1 cellular context compared by ENCODE assay signal in the genomic region with DNA sequence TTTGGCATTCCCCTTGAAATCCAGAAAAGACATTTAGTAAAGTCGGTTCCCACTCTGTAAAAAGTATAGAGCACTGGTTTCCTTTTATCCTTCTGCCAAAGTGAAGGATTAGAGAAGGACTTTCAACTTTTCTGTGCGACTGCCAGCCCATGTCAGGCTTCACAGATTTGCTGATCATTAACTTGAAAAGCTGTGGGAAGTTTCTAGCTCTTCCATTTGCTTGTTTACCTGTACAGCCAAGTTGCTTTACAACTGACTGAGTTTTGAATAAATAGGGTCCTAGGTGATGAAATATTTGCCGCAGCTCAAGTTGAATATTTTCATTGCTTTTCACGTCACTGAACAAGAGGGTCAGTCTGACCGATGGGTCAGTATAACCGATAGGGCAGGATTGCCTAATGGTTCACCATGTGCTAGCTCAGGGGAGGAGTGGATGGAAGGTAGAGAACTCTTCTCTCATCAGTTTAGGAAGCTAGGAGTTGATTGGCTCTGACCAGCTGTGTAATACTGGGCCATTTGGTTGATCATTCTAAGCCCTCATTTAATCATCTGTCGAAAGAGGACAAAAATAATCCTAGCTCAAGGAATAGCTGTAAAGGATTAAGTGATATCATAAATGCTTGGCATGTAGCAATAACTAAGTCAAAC.
TF ChIP-seq lines count a peak whose summit lies in the region.

No MANE protein-coding gene starts in this region.

TF ChIP-seq in SK-N-SH, 30 proteins besides CTCF, POLR2A, EP300 and RAD21 (continued from another document):
- TF ChIP-seq, protein P1, sequence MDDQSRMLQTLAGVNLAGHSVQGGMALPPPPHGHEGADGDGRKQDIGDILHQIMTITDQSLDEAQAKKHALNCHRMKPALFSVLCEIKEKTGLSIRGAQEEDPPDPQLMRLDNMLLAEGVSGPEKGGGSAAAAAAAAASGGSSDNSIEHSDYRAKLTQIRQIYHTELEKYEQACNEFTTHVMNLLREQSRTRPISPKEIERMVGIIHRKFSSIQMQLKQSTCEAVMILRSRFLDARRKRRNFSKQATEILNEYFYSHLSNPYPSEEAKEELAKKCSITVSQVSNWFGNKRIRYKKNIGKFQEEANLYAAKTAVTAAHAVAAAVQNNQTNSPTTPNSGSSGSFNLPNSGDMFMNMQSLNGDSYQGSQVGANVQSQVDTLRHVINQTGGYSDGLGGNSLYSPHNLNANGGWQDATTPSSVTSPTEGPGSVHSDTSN (IDR thresholded peaks at IDR 0.05), result no peak
- TF ChIP-seq TEAD4 (IDR thresholded peaks at IDR 0.05; ENCODE audit: borderline replicate concordance, insufficient read depth) (no peak), TCF12 (IDR thresholded peaks at IDR 0.05) (no peak)
